8 cellular contexts compared by ENCODE assay signal in genomic region chr15:82530606-82531379, GRCh38.
DNase-seq lines count a peak whose midpoint lies in the region; ATAC-seq and TF ChIP-seq lines count a peak whose summit lies in the region.

No MANE protein-coding gene starts in this region.

- H3K4me3 ChIP-seq in astrocyte of the cerebellum (ENCODE audit: low read depth, low read length), result peak overlapping the region; percentile 9

- ATAC-seq in HG02678 (IDR thresholded peaks at IDR 0.05; ENCODE audit: unreplicated experiment), result peak; percentile 92

- TF ChIP-seq POLR2A in erythroblast (IDR thresholded peaks at IDR 0.05; ENCODE audit: low read length), result no peak

- peak; percentile 80 for TF ChIP-seq CTCF in GM10248 (IDR thresholded peaks at IDR 0.05; ENCODE audit: control extremely low read depth, extremely low read depth, low read depth, missing control alignments)
- TF ChIP-seq CTCF in astrocyte of the cerebellum (IDR thresholded peaks at IDR 0.05; ENCODE audit: low read depth, low read length, missing control alignments), result peak; percentile 76

- CTCF ChIA-PET in GM10248 (lab: Yijun Ruan, JAX), result interaction anchor here (0.7 to 3.6 kb wide), 27 partner anchors 8 to 483 kb away, joined by 3 to 76 read pairs (median 4); partner anchors contain the start of genes RAMAC and RPS17

- peak; percentile 71 for DNase-seq in GM10248 (ENCODE audit: extremely low spot score)
- DNase-seq in RPMI8226, result peak; percentile 68
- no peak for DNase-seq in astrocyte of the cerebellum (ENCODE audit: low read depth)
- DNase-seq in iPS-NIHi11 (ENCODE audit: low spot score), result peak; percentile 70
- peak; percentile 49 to 56 for DNase-seq in stimulated activated CD4-positive, alpha-beta T cell treated with anti-CD3 and anti-CD28 coated beads, Interleukin-1b, Interleukin-23, amount 100 ng/mL, for 4 hours (ENCODE audit: low read depth in 2 of 2)
- DNase-seq in NK-92 treated with Interleukin-12 subunit alpha and Interleukin-12 subunit beta, amount 100 ng/mL, for 24 hours (lab: John Stamatoyannopoulos, UW), result no peak
- no peak for DNase-seq in erythroblast (lab: John Stamatoyannopoulos, UW)

- in situ Hi-C loops in astrocyte of the cerebellum (cut with HindIII; ENCODE audit: low sequenced_read_pairs), result no loop called here

- POLR2A ChIA-PET in GM10248 (lab: Yijun Ruan, JAX), result interaction anchor here (1.9 kb wide), 1 partner anchor 10 kb away, joined by 16 read pairs; the partner anchor contains the start of gene RPS17

Comparison
In these comparisons a context has a peak if more than half of its experiments do, and no peak if none do; other contexts are left out.
1. DNase-seq: peak in GM10248 (single experiment), RPMI8226 (single experiment), iPS-NIHi11 (single experiment) and stimulated activated CD4-positive, alpha-beta T cell treated with anti-CD3 and anti-CD28 coated beads, Interleukin-1b, Interleukin-23, amount 100 ng/mL, for 4 hours (2 of 2); none in astrocyte of the cerebellum (single experiment), NK-92 treated with Interleukin-12 subunit alpha and Interleukin-12 subunit beta, amount 100 ng/mL, for 24 hours (single experiment) and erythroblast (0 of 2).